8 cellular contexts compared by ENCODE assay signal in genomic region chr1:62783736-62784508, GRCh38. TPM values are rescaled to one million over a fixed set of nuclear protein-coding genes. Genes with fewer than 3 reads are reported as not detected.
A peak's percentile ranks its signal among the peaks of the same experiment; 100 is the strongest.
DNase-seq lines count a peak whose midpoint lies in the region; ATAC-seq, FAIRE-seq and TF ChIP-seq lines count a peak whose summit lies in the region.

Gene ATG4C, plus strand, starts transcription at chr1:62784132. Its CDS starts 19,655 bp downstream, at chr1:62803787.

- H3K9ac ChIP-seq in HepG2 (ENCODE audit: insufficient read depth, low read depth, low read length), result peak within 1 kb of the TSS; percentile 86

- CTCF ChIA-PET in HepG2 (lab: Yijun Ruan, JAX; ENCODE audit: low intra/inter-chr PET ratio, low total read pairs), result no interaction called here

- no peaks in the 10 kb centered on the region for H3K9me3 ChIP-seq in HepG2 (ENCODE audit: low read length)

- under 1% methylated on average over 24 of the region's 38 CpGs for WGBS in HepG2 (ENCODE audit: low lambda C conversion rate)

- POLR2A ChIA-PET in HepG2 (lab: Yijun Ruan, JAX), result interaction anchor here (0.7 kb wide), 1 partner anchor 108 kb away, joined by 4 read pairs; no protein-coding TSS in a partner anchor

- H3K27ac ChIP-seq in C4-2B (peak within 1 kb of the TSS; percentile 65), dorsolateral prefrontal cortex (peak within 1 kb of the TSS; percentile 90 to 100 (median 98)), HepG2 (ENCODE audit: extremely low read length, insufficient read depth, low read length) (peak within 1 kb of the TSS; percentile 87)

- H3K79me2 ChIP-seq in HepG2 (ENCODE audit: insufficient read depth, low read length), result peaks cover 35% of the 10 kb centered on the region

- TF ChIP-seq CTCF in C4-2B (conservative IDR thresholded peaks at IDR 0.05) (no peak), dorsolateral prefrontal cortex (IDR thresholded peaks at IDR 0.05 in 54 of 56, conservative IDR thresholded peaks at IDR 0.05 in 2 of 56; ENCODE audit: low read depth in 1 of 56, partially characterized antibody in 56 of 56) (peak in 16 of 56 donors; percentile 8 to 40 (median 26)), HepG2 (CRISPR knock-in tag; IDR thresholded peaks at IDR 0.05) (no peak)

- FAIRE-seq in HepG2 (lab: Jason Lieb, UNC), result peak; percentile 96

- DNase-seq in NCI-H69 (lab: John Stamatoyannopoulos, UW) (peak; percentile 95), dorsolateral prefrontal cortex (peak; percentile 94 to 99 (median 97)), HepG2 (ENCODE audit: low spot score) (peak; percentile 96)
- DNase-seq in activated CD4-positive, alpha-beta T cell treated with anti-CD3 and anti-CD28 coated beads, Interleukin-2, amount 50 U/mL, for 1 hour, result peak; percentile 88
- peak; percentile 85 for DNase-seq in stimulated activated CD4-positive, alpha-beta T cell treated with anti-CD3 and anti-CD28 coated beads, Interleukin-4, amount 100 ng/mL, for 1 hour

- H2AFZ ChIP-seq in HepG2 (ENCODE audit: low read length), result peak within 1 kb of the TSS; percentile 92

- in situ Hi-C loops in HepG2 (cut with HindIII; ENCODE audit: extremely low pct_ligation_motif_present, low pct_unique_long_range_greater_than_20kb), result no loop called here

- peak; percentile 21; the same call in 1 of the 2 replicates for TF ChIP-seq RAD21 in HepG2 (CRISPR knock-in tag; IDR thresholded peaks at IDR 0.05)

- TF ChIP-seq EP300 in HepG2 (IDR thresholded peaks at IDR 0.05; ENCODE audit: low read depth in 2 of 2, low read length in 2 of 2) (no peak), HepG2 (CRISPR knock-in tag; IDR thresholded peaks at IDR 0.05; ENCODE audit: borderline replicate concordance) (0 out of 2 replicates have a peak, but pooled peaks have one; percentile 13)

- TF ChIP-seq POLR2A in HepG2 (IDR thresholded peaks at IDR 0.05; ENCODE audit: insufficient read depth in 1 of 2, low read depth in 2 of 2, low read length in 2 of 2), result peak; percentile 84 to 92

- peak; percentile 96 for ATAC-seq in GM19372 (IDR thresholded peaks at IDR 0.05; ENCODE audit: low read depth, unreplicated experiment)
- ATAC-seq in HG03521 (IDR thresholded peaks at IDR 0.05; ENCODE audit: unreplicated experiment), result peak; percentile 94
- peak; percentile 96 for ATAC-seq in HepG2

- H3K36me3 ChIP-seq in HepG2 (replicated peaks in 1 of 2; ENCODE audit: control insufficient read depth in 1 of 2, insufficient read depth in 2 of 2, low read length in 2 of 2), result no peaks in the 10 kb centered on the region

- H3K4me3 ChIP-seq in dorsolateral prefrontal cortex (peak within 1 kb of the TSS; percentile 56 to 97 (median 87)), HepG2 (replicated peaks in 1 of 3; ENCODE audit: insufficient read depth in 1 of 3, low read depth in 2 of 3, low read length in 3 of 3) (peak within 1 kb of the TSS; percentile 64 to 85 (median 83))

- H3K27me3 ChIP-seq in dorsolateral prefrontal cortex (no peaks in the 10 kb centered on the region), HepG2 (ENCODE audit: control insufficient read depth in 1 of 2, insufficient read depth in 2 of 2, low read length in 2 of 2) (no peaks in the 10 kb centered on the region; a peak in 1 of 5 replicates)

- peaks cover 62% of the 10 kb centered on the region for H3K4me1 ChIP-seq in HepG2 (ENCODE audit: insufficient read depth, low read length)

- H3K4me2 ChIP-seq in HepG2 (ENCODE audit: low read depth, low read length), result peak within 1 kb of the TSS; percentile 56

- H4K20me1 ChIP-seq in HepG2 (ENCODE audit: insufficient read depth, low read length), result no peaks in the 10 kb centered on the region

- intact Hi-C loops in dorsolateral prefrontal cortex (cut with DNase I), result loop anchor here (2.0 to 5.0 kb wide), 3 partner anchors 48 to 347 kb away; partner anchors contain the start of genes DOCK7 (in 2 of the 2) and USP1 (in 1 of the 2)
- intact Hi-C loops in HepG2 (cut with micrococcal nuclease; ENCODE audit: unreplicated experiment), result no loop called here

- TSS peak; percentile 99 for BruUV-seq in HepG2 (replicated peaks; lab: Mats Ljungman, UMichigan)

TF ChIP-seq in HepG2, 621 proteins besides CTCF, POLR2A, EP300 and RAD21 (continues in another document):
- TF ChIP-seq ZNF101 (CRISPR knock-in tag; IDR thresholded peaks at IDR 0.05; ENCODE audit: borderline replicate concordance, low read depth) (no peak), ZNF678 (CRISPR knock-in tag; IDR thresholded peaks at IDR 0.05) (no peak), HMGXB4 (CRISPR knock-in tag; IDR thresholded peaks at IDR 0.05; ENCODE audit: borderline replicate concordance in 1 of 2, low read depth in 1 of 2) (peak; percentile 36 to 54; a peak in 2 of 4 replicates), NFKB2 (CRISPR knock-in tag; IDR thresholded peaks at IDR 0.05; ENCODE audit: borderline replicate concordance) (peak; percentile 69; the same call in 1 of the 2 replicates), ZNF3 (CRISPR knock-in tag; IDR thresholded peaks at IDR 0.05) (peak; percentile 27), PITX1 (CRISPR knock-in tag; IDR thresholded peaks at IDR 0.05) (peak; percentile 76), TGIF2 (CRISPR knock-in tag; IDR thresholded peaks at IDR 0.05) (peak; percentile 88), ZNF556 (CRISPR knock-in tag; IDR thresholded peaks at IDR 0.05; ENCODE audit: borderline replicate concordance) (peak; percentile 63; the same call in 1 of the 2 replicates), ERF (CRISPR knock-in tag; IDR thresholded peaks at IDR 0.05) (peak; percentile 61), ZGPAT (CRISPR knock-in tag; IDR thresholded peaks at IDR 0.05) (peak; percentile 68), WIZ (CRISPR knock-in tag; IDR thresholded peaks at IDR 0.05) (no peak), RELA (CRISPR knock-in tag; IDR thresholded peaks at IDR 0.05) (no peak), RFXANK (CRISPR knock-in tag; IDR thresholded peaks at IDR 0.05) (0 out of 2 replicates have a peak, but pooled peaks have one; percentile 65), PHF5A (CRISPR knock-in tag; IDR thresholded peaks at IDR 0.05; ENCODE audit: low read depth, unreplicated experiment) (no peak), RFX1 (IDR thresholded peaks at IDR 0.05) (no peak), MXD4 (CRISPR knock-in tag; IDR thresholded peaks at IDR 0.05) (peak; percentile 61; the same call in 1 of the 2 replicates), YEATS2 (CRISPR knock-in tag; IDR thresholded peaks at IDR 0.05; ENCODE audit: borderline replicate concordance) (peak; percentile 93; the same call in 1 of the 2 replicates), ZNF274 (CRISPR knock-in tag; IDR thresholded peaks at IDR 0.05) (no peak; the same call in 1 of the 2 replicates), RFXAP (CRISPR knock-in tag; IDR thresholded peaks at IDR 0.05; ENCODE audit: borderline replicate concordance) (no peak), GATAD2A (CRISPR knock-in tag; IDR thresholded peaks at IDR 0.05) (0 out of 2 replicates have a peak, but pooled peaks have one; percentile 23)

RNA-seq across cellular contexts. Expression of gene ATG4C, which starts in this region (rescaled TPM):
- total RNA-seq in dorsolateral prefrontal cortex (10 to 100 TPM; 16.4 to 82.3 (median 35.4) TPM), HepG2 (2016; rRNA removed; fragmentation: Illumina TruSeq; extraction: Trizol) (11.2 and 15.9 TPM in 2 replicates)
- 8.7 and 11.5 TPM in 2 replicates for total RNA-seq in HepG2 (2016; cell fraction: cytosol; rRNA removed; fragmentation: Illumina TruSeq; extraction: Trizol; ENCODE audit: low read depth)
- 12.2 and 17.3 TPM in 2 replicates for total RNA-seq in HepG2 (2016; cell fraction: insoluble cytoplasmic fraction; rRNA removed; fragmentation: Illumina TruSeq; extraction: Trizol)
- total RNA-seq in HepG2 (2016; cell fraction: membrane; rRNA removed; fragmentation: Illumina TruSeq; extraction: Trizol), result 9.0 and 10.6 TPM in 2 replicates
- 8.5 and 11.5 TPM in 2 replicates for total RNA-seq in HepG2 (2016; cell fraction: nucleus; rRNA removed; fragmentation: Illumina TruSeq; extraction: Trizol)
- 4.0 and 4.2 TPM in 2 replicates for polyA plus RNA-seq in HepG2 (2011; rRNA removed)
- polyA plus RNA-seq in HepG2 (2011; cell fraction: cytosol; rRNA removed), result 0.99 and 2.0 TPM in 2 replicates
- polyA plus RNA-seq in HepG2 (2011; cell fraction: nucleus; rRNA removed), result 0.76 and 1.6 TPM in 2 replicates
- 5.9 and 6.3 TPM in 2 replicates for polyA plus RNA-seq in HepG2 (2012)
- polyA plus RNA-seq in HepG2 (2016; cell fraction: cytosol; fragmentation: Illumina TruSeq; extraction: Trizol; ENCODE audit: low read depth), result 0.72 and 0.87 TPM in 2 replicates
- polyA plus RNA-seq in HepG2 (2016; cell fraction: insoluble cytoplasmic fraction; fragmentation: Illumina TruSeq; extraction: Trizol; ENCODE audit: low read depth), result 14.7 and 16.0 TPM in 2 replicates
- polyA plus RNA-seq in HepG2 (2016; cell fraction: membrane; fragmentation: Illumina TruSeq; extraction: Trizol; ENCODE audit: low read depth), result 1.7 and 2.2 TPM in 2 replicates
- 6.4 and 7.1 TPM in 2 replicates for polyA plus RNA-seq in HepG2 (2016; cell fraction: nucleus; fragmentation: Illumina TruSeq; extraction: Trizol; ENCODE audit: insufficient read depth, low read depth)
- 0.42 and 2.6 TPM in 2 replicates for polyA minus RNA-seq in HepG2 (2011; rRNA and poly(A)+ RNA removed; ENCODE audit: low replicate concordance)
- polyA minus RNA-seq in HepG2 (2011; cell fraction: cytosol; rRNA and poly(A)+ RNA removed), result 2.0 and 5.3 TPM in 2 replicates
- 10.4 and 11.4 TPM in 2 replicates for polyA minus RNA-seq in HepG2 (2011; cell fraction: nucleus; rRNA and poly(A)+ RNA removed)

Comparison
In these comparisons a context has a peak if more than half of its experiments do, and no peak if none do; other contexts are left out.
1. Peak in every context shown above with its lines: DNase-seq, ATAC-seq, H3K4me3 ChIP-seq and H3K27ac ChIP-seq.